ENCODE assay signal across 19 cellular contexts in the genomic region with DNA sequence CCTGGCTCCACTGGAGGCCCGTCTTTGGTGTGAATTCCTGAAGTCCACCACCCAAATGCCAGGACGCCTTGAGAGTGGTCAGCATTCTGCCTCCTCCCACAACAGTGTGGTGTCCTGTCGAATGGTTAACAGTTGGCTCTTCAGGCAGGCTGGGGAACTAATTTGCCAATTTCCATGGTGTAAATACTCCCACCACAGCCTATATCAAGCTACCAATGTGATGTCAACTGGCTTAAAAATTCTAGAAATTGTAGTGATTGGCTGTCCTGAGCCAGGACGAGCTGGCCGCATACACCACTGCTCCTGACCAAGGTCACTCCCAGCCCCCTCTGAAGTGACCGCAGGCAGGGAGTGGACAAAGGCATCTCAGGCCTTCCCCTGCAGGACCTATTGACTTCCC. TPM values are rescaled to one million over a fixed set of nuclear protein-coding genes. Genes with fewer than 3 reads are reported as not detected.
DNase-seq lines count a peak whose midpoint lies in the region; ATAC-seq and TF ChIP-seq lines count a peak whose summit lies in the region.
"Had no signal": no experiment of that assay in that cellular context is flagged by ENCODE, and none has a peak within 500 bp of the region (broad histone marks: within the 10 kb centered on the region; RNA-seq: fewer than 3 reads in every experiment).

No MANE protein-coding gene starts in this region.

- H3K4me3 ChIP-seq in BE2C (ENCODE audit: low read depth, low read length) (no peak overlapping the region), PC-3 (ENCODE audit: low read length) (no peak overlapping the region), neuronal stem cell (ENCODE audit: low read length in 2 of 2) (no peak overlapping the region)
- H3K4me3 ChIP-seq: K562 had no signal

- H2BK12ac ChIP-seq in neuronal stem cell (ENCODE audit: low read length): no peak overlapping the region

- no peak overlapping the region for H3K9ac ChIP-seq in PC-3 (ENCODE audit: low read length)
- no peak overlapping the region for H3K9ac ChIP-seq in neuronal stem cell (ENCODE audit: low read depth, low read length, poor library complexity)

- peak overlapping the region; percentile 8 for H3K18ac ChIP-seq in neuronal stem cell (ENCODE audit: low read length)

- H3K9me3 Mint-ChIP-seq in Calu3 (ENCODE audit: low read depth, unreplicated experiment): no peaks in the 10 kb centered on the region
- H3K9me3 Mint-ChIP-seq: CD4-positive, alpha-beta T cell had no signal

- no peak overlapping the region for H4K91ac ChIP-seq in neuronal stem cell (ENCODE audit: low read depth, low read length, poor library complexity)

- H3K4ac ChIP-seq in neuronal stem cell (ENCODE audit: low read length): no peak overlapping the region

- no peak overlapping the region for H2BK15ac ChIP-seq in neuronal stem cell (ENCODE audit: low read length)

- no TSS peak for BruUV-seq in Calu3 (replicated peaks; lab: Mats Ljungman, UMichigan)
- no TSS peak for BruUV-seq in PC-3 (replicated peaks; lab: Mats Ljungman, UMichigan)

- H3K27ac Mint-ChIP-seq in Calu3 (ENCODE audit: unreplicated experiment): peak overlapping the region; percentile 97
- H3K27ac Mint-ChIP-seq: CD4-positive, alpha-beta T cell had no signal

- H3K4me2 ChIP-seq in PC-3 (ENCODE audit: low read length): peak overlapping the region; percentile 80
- H3K4me2 ChIP-seq in neuronal stem cell (ENCODE audit: insufficient read depth, low read length, poor library complexity, severe bottlenecking): no peak overlapping the region

- no peaks in the 10 kb centered on the region for H4K20me1 ChIP-seq in PC-3 (ENCODE audit: low read length)

- no peaks in the 10 kb centered on the region for H3K27me3 Mint-ChIP-seq in Calu3 (ENCODE audit: unreplicated experiment)

- no peak overlapping the region for H3K23ac ChIP-seq in neuronal stem cell (ENCODE audit: low read depth, low read length, poor library complexity)

- H3K36me3 ChIP-seq in BE2C (no peaks in the 10 kb centered on the region), PC-3 (ENCODE audit: low read depth, low read length) (no peaks in the 10 kb centered on the region), neuronal stem cell (replicated peaks in 1 of 2; ENCODE audit: control insufficient read depth in 2 of 2, insufficient read depth in 2 of 2, low read length in 2 of 2) (no peaks in the 10 kb centered on the region)

- no peaks in the 10 kb centered on the region for H3F3A ChIP-seq in PC-3 (ENCODE audit: low read length, unreplicated experiment)

- H2AK5ac ChIP-seq in neuronal stem cell (ENCODE audit: low read depth, low read length): no peak overlapping the region

- H3K27ac ChIP-seq in PC-3 (ENCODE audit: low read length) (peak overlapping the region; percentile 84), neuronal stem cell (replicated peaks; ENCODE audit: low read length) (no peak overlapping the region)
- H3K27ac ChIP-seq: C4-2B, HL-60 had no signal

- no peaks in the 10 kb centered on the region for H3K9me2 ChIP-seq in PC-3 (replicated peaks; ENCODE audit: low read length)

- peaks cover 67% of the 10 kb centered on the region for H3K36me3 Mint-ChIP-seq in Calu3 (ENCODE audit: insufficient read depth, unreplicated experiment)

- no peak overlapping the region for H3K14ac ChIP-seq in neuronal stem cell (ENCODE audit: low read length)

- DNase-seq in BE2C (peak; percentile 3), Calu3 (no peak), PC-3 (no peak), neuronal stem cell (ENCODE audit: low spot score) (no peak), hippocampal formation (lab: John Stamatoyannopoulos, UW) (no peak)
- DNase-seq: ACHN; Caco-2; CD4-positive, alpha-beta T cell; DMS153; DMS79; GDM1; GOT3; H7; IMR-90 had no signal

- H3K27me3 ChIP-seq in BE2C: no peaks in the 10 kb centered on the region
- no peaks in the 10 kb centered on the region for H3K27me3 ChIP-seq in PC-3 (ENCODE audit: low read length)
- H3K27me3 ChIP-seq in neuronal stem cell (ENCODE audit: control insufficient read depth in 3 of 3, insufficient read depth in 3 of 3, low read depth in 1 of 3, low read length in 3 of 3): peaks cover 0 to 92% (median under 1%) of the 10 kb centered on the region in 3 experiments

- H4K8ac ChIP-seq in neuronal stem cell (ENCODE audit: low read depth, low read length): no peak overlapping the region

- peak overlapping the region; percentile 86 for H3K4me3 Mint-ChIP-seq in Calu3 (ENCODE audit: low read depth, unreplicated experiment)
- H3K4me3 Mint-ChIP-seq: CD4-positive, alpha-beta T cell had no signal

- ATAC-seq in PC-3 (no peak), HG02642 (IDR thresholded peaks at IDR 0.05; ENCODE audit: poor library complexity, unreplicated experiment) (no peak)
- ATAC-seq: K562 had no signal

- no peak overlapping the region for H2BK120ac ChIP-seq in neuronal stem cell (ENCODE audit: low read depth, low read length)

- intact Hi-C loops in Calu3 (cut with micrococcal nuclease; ENCODE audit: unreplicated experiment) (loop anchor here (5.0 kb wide), 1 partner anchor 81 kb away; no protein-coding TSS in a partner anchor), PC-3 (cut with micrococcal nuclease) (no loop called here)

- CTCF ChIA-PET in Calu3 (lab: Charles Lee): interaction anchor here (1.6 to 4.2 kb wide), 3 partner anchors 10 to 162 kb away, joined by 3 to 40 read pairs (median 18); a partner anchor contains a TSS
- CTCF ChIA-PET in PC-3 (lab: Charles Lee): interaction anchor here (0.6 kb wide), 2 partner anchors 12 to 140 kb away, joined by 3 to 4 read pairs; no protein-coding TSS in a partner anchor

- no CpG with 5 or more reads among the region's 6 CpGs for WGBS in neuronal stem cell (ENCODE audit: extremely low coverage in 2 of 2, insufficient read length in 2 of 2, insufficient replicate concordance in 1 of 2), 2 donors

- H3K4me1 ChIP-seq in BE2C: peaks cover 26% of the 10 kb centered on the region
- H3K4me1 ChIP-seq in PC-3 (ENCODE audit: insufficient read depth, low read length): peaks cover 24% of the 10 kb centered on the region
- peaks cover 0 to 21% of the 10 kb centered on the region in 2 donors for H3K4me1 ChIP-seq in neuronal stem cell (ENCODE audit: control insufficient read depth in 2 of 2, insufficient read depth in 1 of 2, low read depth in 1 of 2, low read length in 2 of 2)

- no peak overlapping the region for H2BK5ac ChIP-seq in neuronal stem cell (ENCODE audit: low read length)

- TF ChIP-seq CTCF in BE2C (IDR thresholded peaks at IDR 0.05; ENCODE audit: low read depth, low read length): no peak
- TF ChIP-seq CTCF in Calu3 (IDR thresholded peaks at IDR 0.05; ENCODE audit: unreplicated experiment): no peak
- TF ChIP-seq CTCF in PC-3 (conservative IDR thresholded peaks at IDR 0.05; ENCODE audit: low read depth, low read length): no peak

- H3K4me1 Mint-ChIP-seq in Calu3 (ENCODE audit: low read depth, unreplicated experiment): peaks cover 83% of the 10 kb centered on the region

- POLR2A ChIA-PET in PC-3 (lab: Charles Lee; ENCODE audit: unreplicated experiment): no interaction called here

- H2AFZ ChIP-seq in PC-3 (ENCODE audit: low read length) (no peak overlapping the region), neuronal stem cell (ENCODE audit: low read length) (no peak overlapping the region)

- no peaks in the 10 kb centered on the region for H3K9me3 ChIP-seq in BE2C
- H3K9me3 ChIP-seq in PC-3 (ENCODE audit: low read length): no peaks in the 10 kb centered on the region
- no peaks in the 10 kb centered on the region for H3K9me3 ChIP-seq in neuronal stem cell (replicated peaks in 1 of 2; ENCODE audit: control insufficient read depth in 2 of 2, insufficient read depth in 1 of 2, low read depth in 1 of 2, low read length in 2 of 2)
- H3K9me3 ChIP-seq: Caco-2 had no signal

- H3K79me1 ChIP-seq in neuronal stem cell (ENCODE audit: low read depth, low read length): peaks cover 3% of the 10 kb centered on the region

- no peaks in the 10 kb centered on the region for H3K79me2 ChIP-seq in PC-3 (ENCODE audit: low read length)

RNA-seq across cellular contexts. Expression of a gene that starts 11.1 kb away (rescaled TPM):
- polyA plus RNA-seq in BE2C (2012; ENCODE audit: insufficient read depth, insufficient read length, low read depth): 44.8 TPM
- total RNA-seq in Calu3 (2022) (19.5 and 20.2 TPM in 2 replicates), PC-3 (2014; rRNA removed) (0.07 and 0.46 TPM in 2 replicates)
- 1.3 TPM for polyA plus RNA-seq in neuronal stem cell (2013, experiment 1 of 2)
- polyA plus RNA-seq in neuronal stem cell (2013, experiment 2 of 2): 1.4 TPM
- total RNA-seq: Caco-2; CD4-positive, alpha-beta T cell; IMR-90; K562 had no signal
- polyA plus RNA-seq: BJ, IMR-90, K562 had no signal

Comparison
In these comparisons a context has a peak if more than half of its experiments do, and no peak if none do; other contexts are left out.
1. RNA of a gene that starts 11.1 kb away (total RNA-seq): 19.5 to 20.2 TPM in Calu3; 0.07 to 0.46 TPM in PC-3; every median in the first group is over 10 times any median in the second.